8 cellular contexts compared by ENCODE assay signal in the genomic region with DNA sequence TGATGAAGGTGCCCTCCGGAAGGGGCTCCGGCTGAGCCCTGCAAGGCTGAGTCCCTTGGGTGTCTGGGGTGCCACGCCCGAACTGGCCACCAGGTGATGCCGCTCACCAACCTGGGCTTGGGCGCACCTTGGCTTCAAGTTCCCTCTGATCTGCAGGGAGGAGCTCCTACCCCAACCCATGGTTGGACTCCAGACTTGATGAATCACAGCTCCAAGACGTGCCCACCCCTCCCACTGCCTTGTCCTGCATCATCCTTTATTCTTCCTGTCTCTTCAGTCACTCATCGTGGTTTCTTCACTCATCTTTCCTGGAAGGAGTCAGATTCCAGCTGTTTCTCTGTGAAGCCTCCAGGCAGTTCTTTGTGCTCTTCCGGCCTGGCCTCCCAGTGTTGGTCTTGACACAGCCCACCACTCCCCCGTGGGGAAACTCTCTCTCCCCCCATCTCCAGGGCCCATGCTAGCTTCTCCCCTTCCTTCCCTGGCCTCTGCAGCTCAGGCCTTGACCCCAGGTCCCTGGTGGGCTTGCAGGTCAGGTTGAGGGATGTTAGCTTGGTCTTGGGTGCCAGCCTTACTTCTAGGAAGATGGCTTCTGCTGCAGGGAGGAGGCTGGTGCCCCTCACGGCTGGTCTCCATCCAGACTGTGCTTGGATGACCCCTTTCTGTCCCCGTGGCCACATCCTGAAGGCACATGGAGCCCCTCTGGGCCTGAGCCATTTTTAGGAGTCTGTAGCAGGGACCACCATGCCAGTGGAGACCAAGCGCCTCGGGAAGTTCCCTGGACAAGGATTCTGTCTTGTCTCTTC. TPM values are rescaled to one million over a fixed set of nuclear protein-coding genes. Genes with fewer than 3 reads are reported as not detected.
A peak's percentile ranks its signal among the peaks of the same experiment; 100 is the strongest.
DNase-seq lines count a peak whose midpoint lies in the region; ATAC-seq, FAIRE-seq and TF ChIP-seq lines count a peak whose summit lies in the region.

No MANE protein-coding gene starts in this region.

- H3K4me3 ChIP-seq in BJ (ENCODE audit: low read depth, low read length) (no peak overlapping the region), heart left ventricle (no peak overlapping the region), small intestine (ENCODE audit: low read depth in 1 of 2, low read length in 2 of 2) (no peak overlapping the region)

- H3K27ac ChIP-seq in heart left ventricle, result no peak overlapping the region
- no peak overlapping the region for H3K27ac ChIP-seq in small intestine (ENCODE audit: low read depth in 1 of 2, low read length in 1 of 2)

- peak; percentile 84 for FAIRE-seq in RCC 7860 (lab: Jason Lieb, UNC)
- no peak for FAIRE-seq in small intestine (lab: Jason Lieb, UNC)

- DNase-seq in BJ (ENCODE audit: low read depth), result no peak
- DNase-seq in HEK293T (ENCODE audit: extremely low spot score), result peak; percentile 71
- peak; percentile 95 for DNase-seq in RCC 7860 (ENCODE audit: low spot score)
- peak; percentile 27 for DNase-seq in activated gamma-delta T cell (lab: John Stamatoyannopoulos, UW)
- peak in 1 of 5 donors; percentile 43 for DNase-seq in heart left ventricle
- peak; percentile 67 for DNase-seq in small intestine
- no peak for DNase-seq in NCI-H2227 (lab: John Stamatoyannopoulos, UW; ENCODE audit: unreplicated experiment)

- POLR2A ChIA-PET in BJ (lab: Charles Lee), result no interaction called here
- POLR2A ChIA-PET in HEK293T (lab: Yijun Ruan, JAX), result no interaction called here

- TF ChIP-seq POLR2A in heart left ventricle (IDR thresholded peaks at IDR 0.05), result no peak
- no peak for TF ChIP-seq POLR2A in GM18505 (IDR thresholded peaks at IDR 0.05; ENCODE audit: borderline replicate concordance, extremely low read depth, insufficient read depth, insufficient read length)

- TF ChIP-seq CTCF in BJ (IDR thresholded peaks at IDR 0.05; ENCODE audit: insufficient read depth, low read depth, low read length) (peak; percentile 77), heart left ventricle (IDR thresholded peaks at IDR 0.05) (peak; percentile 42 to 67 (median 61))

- CTCF ChIA-PET in BJ (lab: Yijun Ruan, JAX) (interaction anchor here (0.6 to 1.9 kb wide), 15 partner anchors 8 to 588 kb away, joined by 3 to 11 read pairs (median 4); no protein-coding TSS in a partner anchor), HEK293T (lab: Yijun Ruan, JAX) (interaction anchor here (0.6 to 0.9 kb wide), 4 partner anchors 25 to 465 kb away, joined by 3 to 4 read pairs (median 4); no protein-coding TSS in a partner anchor)

- intact Hi-C loops in heart left ventricle (cut with DNase I), result loop anchor here in 1 of 10 donors (10.0 kb wide), 1 partner anchor 562 kb away; no protein-coding TSS in a partner anchor

- peaks cover 0 to 50% (median 7%) of the 10 kb centered on the region in 12 donors for H3K4me1 ChIP-seq in heart left ventricle
- peaks cover 3% of the 10 kb centered on the region in 2 donors for H3K4me1 ChIP-seq in small intestine (ENCODE audit: control insufficient read depth in 2 of 2, insufficient read depth in 1 of 2, low read depth in 1 of 2, low read length in 1 of 2)

- 62 to 77% (median 64%) methylated on average over 14 of the region's 14 CpGs for WGBS in heart left ventricle, 4 donors
- 49 to 62% (median 54%) methylated on average over 14 of the region's 14 CpGs for WGBS in small intestine, 3 donors

- H3K36me3 ChIP-seq in BJ (ENCODE audit: control insufficient read depth, insufficient read depth, low read length) (no peaks in the 10 kb centered on the region), heart left ventricle (no peaks in the 10 kb centered on the region), small intestine (ENCODE audit: control insufficient read depth in 2 of 2, insufficient read depth in 2 of 2, low read length in 2 of 2) (no peaks in the 10 kb centered on the region)

- ATAC-seq in heart left ventricle, result peak in 2 of 4 donors; percentile 69 to 74
- no peak for ATAC-seq in GM18505 (IDR thresholded peaks at IDR 0.05; ENCODE audit: unreplicated experiment)

- H3K9me3 ChIP-seq in heart left ventricle, result peaks cover 0 to 14% (median 5%) of the 10 kb centered on the region in 12 donors
- no peaks in the 10 kb centered on the region for H3K9me3 ChIP-seq in small intestine (ENCODE audit: control insufficient read depth, low read depth)

- H3K27me3 ChIP-seq in BJ (ENCODE audit: control insufficient read depth, insufficient read depth, low read length) (peaks cover 2% of the 10 kb centered on the region; the same call in 1 of the 2 replicates), heart left ventricle (peaks cover 0 to 15% (median 0%) of the 10 kb centered on the region in 9 donors), small intestine (ENCODE audit: control insufficient read depth in 2 of 2, insufficient read depth in 2 of 2, low read length in 2 of 2) (no peaks in the 10 kb centered on the region)

TF ChIP-seq in HEK293T, 16 proteins besides CTCF, POLR2A, EP300 and RAD21:
- TF ChIP-seq LEF1 (IDR thresholded peaks at IDR 0.05; ENCODE audit: borderline replicate concordance), result no peak
- TF ChIP-seq, protein P1, sequence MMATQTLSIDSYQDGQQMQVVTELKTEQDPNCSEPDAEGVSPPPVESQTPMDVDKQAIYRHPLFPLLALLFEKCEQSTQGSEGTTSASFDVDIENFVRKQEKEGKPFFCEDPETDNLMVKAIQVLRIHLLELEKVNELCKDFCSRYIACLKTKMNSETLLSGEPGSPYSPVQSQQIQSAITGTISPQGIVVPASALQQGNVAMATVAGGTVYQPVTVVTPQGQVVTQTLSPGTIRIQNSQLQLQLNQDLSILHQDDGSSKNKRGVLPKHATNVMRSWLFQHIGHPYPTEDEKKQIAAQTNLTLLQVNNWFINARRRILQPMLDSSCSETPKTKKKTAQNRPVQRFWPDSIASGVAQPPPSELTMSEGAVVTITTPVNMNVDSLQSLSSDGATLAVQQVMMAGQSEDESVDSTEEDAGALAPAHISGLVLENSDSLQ (IDR thresholded peaks at IDR 0.05), result no peak
- no peak for TF ChIP-seq CTBP1 (IDR thresholded peaks at IDR 0.05; ENCODE audit: borderline replicate concordance)
- no peak for TF ChIP-seq L3MBTL2 (conservative IDR thresholded peaks at IDR 0.05)
- TF ChIP-seq FOXK2 (IDR thresholded peaks at IDR 0.05), result no peak
- TF ChIP-seq TARDBP (IDR thresholded peaks at IDR 0.05), result no peak
- no peak for TF ChIP-seq FOXM1 (IDR thresholded peaks at IDR 0.05; ENCODE audit: borderline replicate concordance)
- TF ChIP-seq ZNF384 (IDR thresholded peaks at IDR 0.05), result no peak
- no peak for TF ChIP-seq FOXA1 (IDR thresholded peaks at IDR 0.05)
- TF ChIP-seq SUZ12 (IDR thresholded peaks at IDR 0.05), result no peak
- TF ChIP-seq SP1 (IDR thresholded peaks at IDR 0.05), result no peak
- no peak for TF ChIP-seq ARNT (IDR thresholded peaks at IDR 0.05)
- TF ChIP-seq BHLHE40 (IDR thresholded peaks at IDR 0.05; ENCODE audit: borderline replicate concordance), result no peak
- no peak for TF ChIP-seq HDGF (IDR thresholded peaks at IDR 0.05; ENCODE audit: borderline replicate concordance)
- no peak for TF ChIP-seq NFRKB (IDR thresholded peaks at IDR 0.05)
- no peak for TF ChIP-seq ELF4 (IDR thresholded peaks at IDR 0.05)

RNA-seq across cellular contexts. Expression of a gene that starts 2.6 kb away (rescaled TPM):
- not detected in 2 replicates for polyA plus RNA-seq in BJ (2011; rRNA removed)
- polyA minus RNA-seq in BJ (2011; rRNA and poly(A)+ RNA removed), result not detected in 2 replicates
- 1 to 10 TPM in 2 of 9 donors, under 1 TPM in 2, not detected in 5; 0.21 to 1.7 (median 0.90) TPM for total RNA-seq in heart left ventricle
- polyA plus RNA-seq in heart left ventricle, result under 1 TPM in 1 of 2 donors, not detected in 1; 0.15 TPM
- 1 to 10 TPM in 2 of 3 donors, under 1 TPM in 1; 0.45 to 2.7 (median 2.7) TPM for polyA plus RNA-seq in small intestine

Comparison
In these comparisons a context has a peak if more than half of its experiments do, and no peak if none do; other contexts are left out.
1. DNase-seq: peak in HEK293T (single experiment), RCC 7860 (single experiment), activated gamma-delta T cell (single experiment) and small intestine (single experiment); none in BJ (single experiment) and NCI-H2227 (single experiment).